Comparison of ENCODE assay signal across 15 cellular contexts in the genomic region with DNA sequence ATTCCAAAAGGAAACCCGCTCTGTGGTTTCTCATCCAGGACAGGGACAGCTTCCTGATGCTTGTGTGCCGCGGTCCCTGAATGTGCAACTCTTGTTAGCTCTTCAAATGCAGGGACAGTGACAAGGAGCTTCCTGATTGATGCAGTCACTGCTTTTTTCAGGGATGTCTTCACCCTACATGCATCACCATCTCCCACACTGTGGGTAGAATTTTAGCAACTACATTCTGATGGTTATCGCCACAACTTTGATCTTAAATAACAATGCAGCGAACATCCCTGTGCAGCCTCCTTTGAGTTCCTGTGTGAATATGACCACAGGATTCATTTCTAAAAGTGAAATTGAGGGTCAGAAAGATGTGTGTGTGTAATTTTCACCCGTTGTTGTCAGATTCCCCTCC.
"Had no signal": no experiment of that assay in that cellular context is flagged by ENCODE, and none has a peak within 500 bp of the region (broad histone marks: within the 10 kb centered on the region; RNA-seq: fewer than 3 reads in every experiment).

No MANE protein-coding gene starts in this region.

- DNase-seq: activated CD4-positive, alpha-beta T cell treated with anti-CD3 and anti-CD28 coated beads, Interleukin-2, amount 50 U/mL, for 4 hours; activated CD8-positive, alpha-beta memory T cell treated with anti-CD3 and anti-CD28 coated beads, Interleukin-2, amount 50 U/mL, for 48 hours; activated naive CD4-positive, alpha-beta T cell treated with anti-CD3 and anti-CD28 coated beads, Interleukin-2, amount 10 ng/mL, durations not matched to agents 7 days and 5 days; amygdala; foreskin melanocyte; head of caudate nucleus; left lung; pancreas; stimulated activated CD4-positive, alpha-beta T cell treated with anti-CD3 and anti-CD28 coated beads, Interleukin-2, amount 100 ng/mL, for 48 hours; stomach had no signal

- H3K9ac ChIP-seq: neural progenitor cell had no signal

- H3K27ac ChIP-seq: left lung, neural progenitor cell, pancreas, stomach, thoracic aorta had no signal

- H3K27me3 ChIP-seq: left lung, pancreas had no signal

- H3K4me1 ChIP-seq: left lung, neural progenitor cell, pancreas, stomach had no signal

- H3K9me3 Mint-ChIP-seq: activated naive CD4-positive, alpha-beta T cell treated with anti-CD3 and anti-CD28 coated beads, Interleukin-2, amount 10 ng/mL, durations not matched to agents 7 days and 5 days; brain; memory B cell; neural progenitor cell had no signal

- H3K4me1 Mint-ChIP-seq: activated naive CD4-positive, alpha-beta T cell treated with anti-CD3 and anti-CD28 coated beads, Interleukin-2, amount 10 ng/mL, durations not matched to agents 7 days and 5 days; brain; neural progenitor cell had no signal

- H3K36me3 Mint-ChIP-seq: activated naive CD4-positive, alpha-beta T cell treated with anti-CD3 and anti-CD28 coated beads, Interleukin-2, amount 10 ng/mL, durations not matched to agents 7 days and 5 days; brain; memory B cell; neural progenitor cell had no signal

- H3K36me3 ChIP-seq: left lung, neural progenitor cell, pancreas, stomach, thoracic aorta had no signal

- H3K27me3 Mint-ChIP-seq: memory B cell had no signal

- H3K9me3 ChIP-seq: left lung, pancreas, stomach, thoracic aorta had no signal

- H3K4me3 Mint-ChIP-seq: activated naive CD4-positive, alpha-beta T cell treated with anti-CD3 and anti-CD28 coated beads, Interleukin-2, amount 10 ng/mL, durations not matched to agents 7 days and 5 days; brain; neural progenitor cell had no signal

- H3K27ac Mint-ChIP-seq: activated naive CD4-positive, alpha-beta T cell treated with anti-CD3 and anti-CD28 coated beads, Interleukin-2, amount 10 ng/mL, durations not matched to agents 7 days and 5 days; brain; memory B cell; neural progenitor cell had no signal

- ATAC-seq: activated CD4-positive, CD25-positive, alpha-beta regulatory T cell treated with anti-CD3 and anti-CD28 coated beads, Interleukin-2, amount 50 U/mL, for 24 hours; left lung; pancreas had no signal

- H3K4me3 ChIP-seq: left lung, neural progenitor cell, pancreas, stomach, thoracic aorta had no signal

- H3K4me2 ChIP-seq: neural progenitor cell had no signal
